Comparison of ENCODE assay signal across 8 cellular contexts in genomic region chr18:12948055-12948804, GRCh38. TPM values are rescaled to one million over a fixed set of nuclear protein-coding genes. Genes with fewer than 3 reads are reported as not detected.
DNase-seq lines count a peak whose midpoint lies in the region; ATAC-seq and TF ChIP-seq lines count a peak whose summit lies in the region.

No MANE protein-coding gene starts in this region.

- H3K27ac Mint-ChIP-seq in effector memory CD8-positive, alpha-beta T cell, result peak overlapping the region; percentile 91 to 96

- H3K14ac ChIP-seq in mesenchymal stem cell (ENCODE audit: low read length in 2 of 2), result peak overlapping the region in 1 of 2 experiments; percentile 99

- H3K4me3 ChIP-seq in HL-60 (replicated peaks; ENCODE audit: insufficient read depth, low read length) (peak overlapping the region; percentile 65), mesenchymal stem cell (ENCODE audit: insufficient read depth in 1 of 2, low read depth in 1 of 2, low read length in 2 of 2) (peak overlapping the region; percentile 87 to 90)

- 4% methylated on average over 67 of the region's 81 CpGs for WGBS in mesenchymal stem cell

- peaks cover 26% of the 10 kb centered on the region for H3K36me3 Mint-ChIP-seq in effector memory CD8-positive, alpha-beta T cell (ENCODE audit: insufficient read depth)

- peak overlapping the region; percentile 62 to 89 for H3K4ac ChIP-seq in mesenchymal stem cell (ENCODE audit: low read depth in 1 of 2, low read length in 2 of 2)

- H3K4me2 ChIP-seq in mesenchymal stem cell (ENCODE audit: low read length, poor library complexity, severe bottlenecking), result peak overlapping the region; percentile 72

- H2BK5ac ChIP-seq in mesenchymal stem cell (ENCODE audit: low read depth, low read length, poor library complexity, severe bottlenecking), result no peak overlapping the region

- peak overlapping the region; percentile 90 for H3K9ac ChIP-seq in mesenchymal stem cell (ENCODE audit: low read length)

- TF ChIP-seq CTCF in HL-60 (IDR thresholded peaks at IDR 0.05; ENCODE audit: insufficient read depth, low read length), result no peak

- peak; percentile 73 for DNase-seq in CMK (ENCODE audit: low read depth)
- peak; percentile 95 to 98 for DNase-seq in HL-60 (ENCODE audit: low read depth in 1 of 2, low spot score in 1 of 2)
- DNase-seq in NK-92 (lab: John Stamatoyannopoulos, UW; ENCODE audit: unreplicated experiment), result peak; percentile 79
- DNase-seq in activated CD8-positive, alpha-beta memory T cell treated with anti-CD3 and anti-CD28 coated beads for 4 hours (ENCODE audit: low read depth in 2 of 2), result peak; percentile 97 to 99
- DNase-seq in effector memory CD8-positive, alpha-beta T cell, result peak; percentile 95 to 97 (median 97)
- DNase-seq in mesenchymal stem cell, result peak; percentile 95
- DNase-seq in stimulated activated CD8-positive, alpha-beta memory T cell treated with anti-CD3 and anti-CD28 coated beads, Interleukin-12 subunit alpha, Interleukin-12 subunit beta, amount 100 ng/mL, for 1 hour (ENCODE audit: low read depth), result peak; percentile 97

- no peaks in the 10 kb centered on the region for H3K9me3 ChIP-seq in mesenchymal stem cell (ENCODE audit: control insufficient read depth, low read length)

- ATAC-seq in GM19463 (IDR thresholded peaks at IDR 0.05; ENCODE audit: unreplicated experiment), result peak; percentile 70
- peak; percentile 80 for ATAC-seq in effector memory CD8-positive, alpha-beta T cell (replicated peaks)

- peaks cover 3 to 6% of the 10 kb centered on the region in 2 experiments for H3K36me3 ChIP-seq in mesenchymal stem cell (ENCODE audit: control insufficient read depth in 1 of 2, insufficient read depth in 2 of 2, low read depth in 1 of 2, low read length in 2 of 2)

- peak overlapping the region; percentile 95 to 98 for H3K18ac ChIP-seq in mesenchymal stem cell (ENCODE audit: low read depth in 1 of 2, low read length in 2 of 2)

- peaks cover 13% of the 10 kb centered on the region for H3K4me1 ChIP-seq in mesenchymal stem cell (ENCODE audit: control insufficient read depth, insufficient read depth, low read depth, low read length)

- H3K23ac ChIP-seq in mesenchymal stem cell (ENCODE audit: low read length in 2 of 2), result no peak overlapping the region

- H3K9me3 Mint-ChIP-seq in effector memory CD8-positive, alpha-beta T cell, result no peaks in the 10 kb centered on the region

- H3K27ac ChIP-seq in HL-60 (replicated peaks) (peak overlapping the region; percentile 92), mesenchymal stem cell (ENCODE audit: low read length, poor library complexity, severe bottlenecking) (peak overlapping the region; percentile 91)

- peak overlapping the region; percentile 63 to 95 for H2BK12ac ChIP-seq in mesenchymal stem cell (ENCODE audit: low read length in 2 of 2)

- peaks cover 4% of the 10 kb centered on the region for H3K79me1 ChIP-seq in mesenchymal stem cell (replicated peaks; ENCODE audit: low read length, poor library complexity, severe bottlenecking)

- no peaks in the 10 kb centered on the region for H3K27me3 Mint-ChIP-seq in effector memory CD8-positive, alpha-beta T cell

- H3K27me3 ChIP-seq in HL-60 (ENCODE audit: insufficient read depth, poor library complexity, severe bottlenecking) (no peaks in the 10 kb centered on the region), mesenchymal stem cell (ENCODE audit: control insufficient read depth in 1 of 2, insufficient read depth in 1 of 2, low read length in 2 of 2) (no peaks in the 10 kb centered on the region)

- H4K91ac ChIP-seq in mesenchymal stem cell (ENCODE audit: low read length), result peak overlapping the region; percentile 91

- peak overlapping the region; percentile 96 for H2AFZ ChIP-seq in mesenchymal stem cell (ENCODE audit: low read depth, low read length)

- peak overlapping the region; percentile 97 for H4K8ac ChIP-seq in mesenchymal stem cell (ENCODE audit: low read length)

- peaks cover 17 to 20% of the 10 kb centered on the region in 2 donors for H3K4me1 Mint-ChIP-seq in effector memory CD8-positive, alpha-beta T cell (ENCODE audit: low read depth in 2 of 2)

- H2AK5ac ChIP-seq in mesenchymal stem cell (ENCODE audit: low read length, severe bottlenecking), result no peak overlapping the region

- peak overlapping the region; percentile 58 for H2BK120ac ChIP-seq in mesenchymal stem cell (ENCODE audit: low read depth, low read length)

- peak overlapping the region; percentile 89 for H3K4me3 Mint-ChIP-seq in effector memory CD8-positive, alpha-beta T cell

- peak overlapping the region; percentile 96 for H2BK15ac ChIP-seq in mesenchymal stem cell (ENCODE audit: low read depth, poor library complexity, severe bottlenecking)

RNA-seq across cellular contexts. Expression of gene SEH1L, which starts 0.4 kb away (rescaled TPM):
- 13.3 TPM for polyA plus RNA-seq in mesenchymal stem cell (2013, experiment 1 of 2)
- polyA plus RNA-seq in mesenchymal stem cell (2013, experiment 2 of 2), result 13.1 TPM

RNA-seq across cellular contexts. Expression of gene CEP192, which starts 42.9 kb away (rescaled TPM):
- polyA plus RNA-seq in mesenchymal stem cell (2013, experiment 1 of 2), result 4.9 TPM
- 4.7 TPM for polyA plus RNA-seq in mesenchymal stem cell (2013, experiment 2 of 2)

Comparison
In these comparisons a context has a peak if more than half of its experiments do, and no peak if none do; other contexts are left out.
1. Peak in every context shown above with its lines: DNase-seq, ATAC-seq, H3K4me3 ChIP-seq and H3K27ac ChIP-seq.